8 cellular contexts compared by ENCODE assay signal in the genomic region with DNA sequence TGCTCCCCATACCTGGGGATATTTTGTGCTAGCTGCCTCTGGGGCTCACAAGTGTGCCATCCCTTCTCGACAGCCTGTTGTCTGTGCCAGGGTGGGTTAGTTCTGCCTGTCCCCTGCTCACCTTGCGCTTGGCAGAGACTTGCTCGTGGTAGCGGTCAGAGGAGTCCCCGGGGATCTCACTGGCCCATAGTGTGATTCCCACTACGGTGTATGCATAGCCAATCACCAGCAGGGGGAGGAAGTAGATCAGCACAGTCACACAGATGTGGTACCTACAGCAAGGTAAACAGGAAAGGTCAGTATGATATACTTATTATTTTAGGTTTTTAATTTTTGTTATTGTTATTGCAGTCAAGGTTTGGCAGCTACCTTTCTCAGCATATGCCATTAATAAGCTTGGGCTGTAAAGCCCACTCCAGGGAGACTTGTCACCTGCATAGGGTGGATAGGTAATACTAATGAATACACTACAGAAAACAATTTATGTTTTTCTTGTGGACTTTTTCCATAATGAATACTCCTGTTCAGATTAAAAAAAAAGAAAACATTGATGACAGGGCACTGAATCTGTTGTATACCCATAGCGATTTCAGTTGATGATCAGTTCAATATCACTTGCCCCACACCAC.
DNase-seq lines count a peak whose midpoint lies in the region; ATAC-seq and TF ChIP-seq lines count a peak whose summit lies in the region.

No MANE protein-coding gene starts in this region.

- no peaks in the 10 kb centered on the region for H3K36me3 Mint-ChIP-seq in CD4-positive, alpha-beta T cell (ENCODE audit: low read depth)

- H3K18ac ChIP-seq in trophoblast cell (ENCODE audit: low read length): no peak overlapping the region

- H4K91ac ChIP-seq in trophoblast cell (ENCODE audit: low read depth, low read length): no peak overlapping the region

- H3K9ac ChIP-seq in trophoblast cell (ENCODE audit: low read length): no peak overlapping the region

- H3K27ac ChIP-seq in trophoblast cell (ENCODE audit: low read depth, low read length): no peak overlapping the region
- no peak overlapping the region for H3K27ac ChIP-seq in CD4-positive, alpha-beta T cell (ENCODE audit: low read depth, low read length)

- POLR2A ChIA-PET in CD4-positive, alpha-beta T cell (lab: Charles Lee): no interaction called here

- H3K4me1 ChIP-seq in trophoblast cell (ENCODE audit: control insufficient read depth in 1 of 2, insufficient read depth in 2 of 2, low read length in 2 of 2): no peaks in the 10 kb centered on the region

- H3K14ac ChIP-seq in trophoblast cell (ENCODE audit: low read length): no peak overlapping the region

- no peaks in the 10 kb centered on the region for H3K79me1 ChIP-seq in trophoblast cell (ENCODE audit: low read length)

- no peak overlapping the region for H2BK5ac ChIP-seq in trophoblast cell (ENCODE audit: low read depth, low read length, poor library complexity)

- no peaks in the 10 kb centered on the region for H3K79me2 ChIP-seq in trophoblast cell (ENCODE audit: control insufficient read depth, insufficient read depth, low read length, poor library complexity)

- H3K27me3 Mint-ChIP-seq in CD4-positive, alpha-beta T cell: no peaks in the 10 kb centered on the region

- H3K4me2 ChIP-seq in trophoblast cell (ENCODE audit: low read length): no peak overlapping the region

- no peak overlapping the region for H2BK120ac ChIP-seq in trophoblast cell (ENCODE audit: insufficient read depth, low read length, poor library complexity)

- no peaks in the 10 kb centered on the region for H3K9me3 ChIP-seq in trophoblast cell (ENCODE audit: insufficient read depth, low read depth, low read length)
- H3K9me3 ChIP-seq in CD4-positive, alpha-beta T cell (ENCODE audit: control insufficient read depth, low read length): no peaks in the 10 kb centered on the region

- H3K4me1 Mint-ChIP-seq in CD4-positive, alpha-beta T cell (ENCODE audit: low read depth): no peaks in the 10 kb centered on the region

- H3K23ac ChIP-seq in trophoblast cell (ENCODE audit: low read length): no peak overlapping the region

- H2AK5ac ChIP-seq in trophoblast cell (ENCODE audit: low read length): no peak overlapping the region

- H4K8ac ChIP-seq in trophoblast cell (ENCODE audit: low read depth, low read length): no peak overlapping the region

- H2BK12ac ChIP-seq in trophoblast cell (ENCODE audit: low read length): no peak overlapping the region

- intact Hi-C loops in CD4-positive, alpha-beta T cell (cut with DNase I, micrococcal nuclease): no loop called here

- no peak overlapping the region for H3K27ac Mint-ChIP-seq in CD4-positive, alpha-beta T cell

- no peak overlapping the region for H3K4ac ChIP-seq in trophoblast cell (ENCODE audit: low read depth, low read length)

- H3K9me3 Mint-ChIP-seq in CD4-positive, alpha-beta T cell: no peaks in the 10 kb centered on the region

- no peak overlapping the region for H3K4me3 ChIP-seq in trophoblast cell (ENCODE audit: low read depth, low read length)

- peak; percentile 60 for DNase-seq in ELF-1 (ENCODE audit: low read depth, low spot score)
- DNase-seq in NCI-H774 (lab: John Stamatoyannopoulos, UW): peak; percentile 4
- peak; percentile 24 to 26 for DNase-seq in dermis microvascular lymphatic vessel endothelial cell (ENCODE audit: low read depth in 2 of 2)
- peak; percentile 37 to 78 for DNase-seq in trophoblast cell
- no peak for DNase-seq in effector CD8-positive, alpha-beta T cell (lab: John Stamatoyannopoulos, UW)
- no peak for DNase-seq in CD4-positive, alpha-beta T cell

- no peak for TF ChIP-seq CTCF in CD4-positive, alpha-beta T cell (IDR thresholded peaks at IDR 0.05)

- WGBS in trophoblast cell (ENCODE audit: extremely low coverage, insufficient coverage, insufficient read length): no CpG with 5 or more reads among the region's 7 CpGs

- no peak overlapping the region for H4K12ac ChIP-seq in trophoblast cell (ENCODE audit: low read depth, low read length)

- H3K4me3 Mint-ChIP-seq in CD4-positive, alpha-beta T cell: no peak overlapping the region

- ATAC-seq in GM19324 (IDR thresholded peaks at IDR 0.05; ENCODE audit: low FRiP score, unreplicated experiment): peak; percentile 93
- peak; percentile 53 for ATAC-seq in HG03139 (IDR thresholded peaks at IDR 0.05; ENCODE audit: unreplicated experiment)
- no peak for ATAC-seq in CD4-positive, alpha-beta T cell (ENCODE audit: poor library complexity)

- no peaks in the 10 kb centered on the region for H3K27me3 ChIP-seq in trophoblast cell (ENCODE audit: insufficient read depth, low read length)
- no peaks in the 10 kb centered on the region for H3K27me3 ChIP-seq in CD4-positive, alpha-beta T cell (ENCODE audit: control insufficient read depth, insufficient read depth, low read length)

- no peaks in the 10 kb centered on the region for H3K36me3 ChIP-seq in trophoblast cell (ENCODE audit: control insufficient read depth in 1 of 2, insufficient read depth in 2 of 2, low read length in 2 of 2)

- H2AFZ ChIP-seq in trophoblast cell (ENCODE audit: insufficient read depth, low read length, poor library complexity): no peak overlapping the region

- CTCF ChIA-PET in CD4-positive, alpha-beta T cell (lab: Charles Lee): no interaction called here

Comparison
In these comparisons a context has a peak if more than half of its experiments do, and no peak if none do; other contexts are left out.
1. DNase-seq: peak in ELF-1 (single experiment), NCI-H774 (single experiment), dermis microvascular lymphatic vessel endothelial cell (2 of 2) and trophoblast cell (2 of 2); none in effector CD8-positive, alpha-beta T cell (single experiment) and CD4-positive, alpha-beta T cell (0 of 10).